In genomic region chr5:113488645-113489184, GRCh38 we compare ENCODE assay signal across 9 cellular contexts. TPM values are rescaled to one million over a fixed set of nuclear protein-coding genes. Genes with fewer than 3 reads are reported as not detected.
A peak's percentile ranks its signal among the peaks of the same experiment; 100 is the strongest.
DNase-seq lines count a peak whose midpoint lies in the region; ATAC-seq and TF ChIP-seq lines count a peak whose summit lies in the region.
"Had no signal": no experiment of that assay in that cellular context is flagged by ENCODE, and none has a peak within 500 bp of the region (broad histone marks: within the 10 kb centered on the region; RNA-seq: fewer than 3 reads in every experiment).

No MANE protein-coding gene starts in this region.

- TF ChIP-seq CTCF in AG09309 (IDR thresholded peaks at IDR 0.05; ENCODE audit: control insufficient read depth, insufficient read depth, low read depth, low read length, missing control alignments), result no peak
- TF ChIP-seq CTCF in colonic mucosa (IDR thresholded peaks at IDR 0.05), result no peak

- intact Hi-C loops in colonic mucosa (cut with DNase I), result no loop called here

- peaks cover 13% of the 10 kb centered on the region for H3K27me3 ChIP-seq in colonic mucosa
- peaks cover 41% of the 10 kb centered on the region for H3K27me3 ChIP-seq in mucosa of stomach (ENCODE audit: control insufficient read depth, insufficient read depth, low read length)

- H3K4me3 ChIP-seq in AG09309 (ENCODE audit: control insufficient read depth, low read depth, low read length), result peak overlapping the region; percentile 78
- peak overlapping the region; percentile 57 for H3K4me3 ChIP-seq in colonic mucosa
- H3K4me3 ChIP-seq in mucosa of stomach (ENCODE audit: low read length), result peak overlapping the region; percentile 65

- ATAC-seq in HG03520 (IDR thresholded peaks at IDR 0.05; ENCODE audit: unreplicated experiment) (peak; percentile 7), HG02870 (IDR thresholded peaks at IDR 0.05; ENCODE audit: unreplicated experiment) (no peak)

- no peaks in the 10 kb centered on the region for H3K36me3 ChIP-seq in colonic mucosa
- no peaks in the 10 kb centered on the region for H3K36me3 ChIP-seq in mucosa of stomach (ENCODE audit: control insufficient read depth, insufficient read depth, low read length)

- H3K9me3 ChIP-seq in colonic mucosa, result no peaks in the 10 kb centered on the region
- peaks cover 3% of the 10 kb centered on the region for H3K9me3 ChIP-seq in mucosa of stomach (ENCODE audit: control insufficient read depth, low read length)

- peaks cover 4% of the 10 kb centered on the region for H3K4me1 ChIP-seq in colonic mucosa
- H3K4me1 ChIP-seq in mucosa of stomach (ENCODE audit: control insufficient read depth, insufficient read depth, low read length), result peaks cover 16% of the 10 kb centered on the region

- H3K27ac ChIP-seq in colonic mucosa, result no peak overlapping the region

- DNase-seq in AG09309 (ENCODE audit: low read depth) (no peak), colonic mucosa (no peak), NCI-H1930 (lab: John Stamatoyannopoulos, UW) (no peak), NCI-H82 (lab: John Stamatoyannopoulos, UW) (no peak), SW480 (ENCODE audit: low spot score) (no peak)

- H3K9ac ChIP-seq in colonic mucosa (ENCODE audit: low read depth in 2 of 2, low read length in 2 of 2) (peak overlapping the region in 1 of 2 donors; percentile 8), mucosa of stomach (ENCODE audit: low read length) (peak overlapping the region; percentile 51)

RNA-seq across cellular contexts. Expression of gene MCC, which starts 0.5 kb away (rescaled TPM):
- total RNA-seq in colonic mucosa, result 1 to 10 TPM; 1.9 to 3.1 TPM

RNA-seq across cellular contexts. Expression of gene YTHDC2, which starts 24.8 kb away (rescaled TPM):
- total RNA-seq in colonic mucosa, result 10 to 100 TPM; 22.6 to 22.8 TPM

RNA-seq across cellular contexts. Expression of gene TSSK1B, which starts 53.9 kb away (rescaled TPM):
- total RNA-seq in colonic mucosa, result not detected
- total RNA-seq: dermis microvascular lymphatic vessel endothelial cell had no signal
